Comparison of ENCODE assay signal across 22 cellular contexts in genomic region chr4:175062183-175062592, GRCh38.
"Had no signal": no experiment of that assay in that cellular context is flagged by ENCODE, and none has a peak within 500 bp of the region (broad histone marks: within the 10 kb centered on the region; RNA-seq: fewer than 3 reads in every experiment).

No MANE protein-coding gene starts in this region.

- H3K4me3 Mint-ChIP-seq: activated CD8-positive, alpha-beta memory T cell treated with anti-CD3 and anti-CD28 coated beads, Interleukin-2, amount 10 ng/mL, durations not matched to agents 7 days and 5 days; activated CD8-positive, alpha-beta T cell treated with anti-CD3 and anti-CD28 coated beads, Interleukin-2, amount 10 ng/mL, durations not matched to agents 7 days and 5 days; activated naive CD4-positive, alpha-beta T cell treated with anti-CD3 and anti-CD28 coated beads, Interleukin-2, amount 50 U/mL, for 24 hours; central memory CD8-positive, alpha-beta T cell; naive B cell; nephron progenitor cell had no signal

- H3K4me3 ChIP-seq: esophagus muscularis mucosa, pancreas, psoas muscle, spleen, thoracic aorta, upper lobe of left lung had no signal

- H3K27ac Mint-ChIP-seq: activated CD8-positive, alpha-beta memory T cell treated with anti-CD3 and anti-CD28 coated beads, Interleukin-2, amount 10 ng/mL, durations not matched to agents 7 days and 5 days; activated CD8-positive, alpha-beta T cell treated with anti-CD3 and anti-CD28 coated beads, Interleukin-2, amount 10 ng/mL, durations not matched to agents 7 days and 5 days; activated naive CD4-positive, alpha-beta T cell treated with anti-CD3 and anti-CD28 coated beads, Interleukin-2, amount 50 U/mL, for 24 hours; activated T-helper 2 cell treated with anti-CD3 and anti-CD28 coated beads, Interferon-gamma antibody, Interleukin-2, Interleukin-4, amounts not matched to agents 10 μg/mL and 5 μg/mL and 100 μg/mL, durations not matched to agents 14 hours and 24 hours and 36 hours; nephron progenitor cell had no signal

- H3K27ac ChIP-seq: esophagus muscularis mucosa, foreskin keratinocyte, pancreas, psoas muscle, spleen, thoracic aorta, upper lobe of left lung had no signal

- H3K27me3 ChIP-seq: esophagus muscularis mucosa, foreskin keratinocyte, pancreas, spleen, upper lobe of left lung had no signal

- H3K9me3 ChIP-seq: esophagus muscularis mucosa, pancreas, psoas muscle, SK-N-SH, thoracic aorta had no signal

- ATAC-seq: activated CD8-positive, alpha-beta memory T cell treated with anti-CD3 and anti-CD28 coated beads, Interleukin-2, amount 10 ng/mL, durations not matched to agents 7 days and 5 days; activated CD8-positive, alpha-beta T cell treated with anti-CD3 and anti-CD28 coated beads, Interleukin-2, amount 10 ng/mL, durations not matched to agents 7 days and 5 days; foreskin keratinocyte; left ventricle myocardium superior; pancreas; psoas muscle; stimulated activated naive CD8-positive, alpha-beta T cell treated with anti-CD3 and anti-CD28 coated beads, Interleukin-15, Interleukin-2, amounts not matched to agents 100 U/mL and 50 U/mL, for 24 hours had no signal

- H3K4me1 ChIP-seq: esophagus muscularis mucosa, foreskin keratinocyte, pancreas, psoas muscle, spleen, upper lobe of left lung had no signal

- H3K36me3 ChIP-seq: esophagus muscularis mucosa, pancreas, spleen, thoracic aorta, upper lobe of left lung had no signal

- DNase-seq: activated CD4-positive, CD25-positive, alpha-beta regulatory T cell treated with anti-CD3 and anti-CD28 coated beads, Interleukin-2, amount 50 U/mL, for 72 hours; activated CD8-positive, alpha-beta memory T cell treated with anti-CD3 and anti-CD28 coated beads, Interleukin-2, amount 10 ng/mL, durations not matched to agents 7 days and 5 days; activated CD8-positive, alpha-beta T cell treated with anti-CD3 and anti-CD28 coated beads, Interleukin-2, amount 10 ng/mL, durations not matched to agents 7 days and 5 days; activated T-cell treated with anti-CD3 and anti-CD28 coated beads, Interleukin-2, amount 50 U/mL, for 48 hours; dermis blood vessel endothelial cell; effector CD4-positive, alpha-beta T cell; foreskin keratinocyte; left ventricle myocardium superior; naive B cell; nephron progenitor cell; psoas muscle; SK-N-SH; spleen; stimulated activated naive CD8-positive, alpha-beta T cell treated with anti-CD3 and anti-CD28 coated beads, Interleukin-15, Interleukin-2, amounts not matched to agents 100 U/mL and 50 U/mL, for 24 hours; T-helper 2 cell; upper lobe of left lung had no signal

- H3K4me1 Mint-ChIP-seq: activated CD8-positive, alpha-beta memory T cell treated with anti-CD3 and anti-CD28 coated beads, Interleukin-2, amount 10 ng/mL, durations not matched to agents 7 days and 5 days; activated naive CD4-positive, alpha-beta T cell treated with anti-CD3 and anti-CD28 coated beads, Interleukin-2, amount 50 U/mL, for 24 hours; central memory CD8-positive, alpha-beta T cell; naive B cell; nephron progenitor cell had no signal

- H3K36me3 Mint-ChIP-seq: activated CD8-positive, alpha-beta memory T cell treated with anti-CD3 and anti-CD28 coated beads, Interleukin-2, amount 10 ng/mL, durations not matched to agents 7 days and 5 days; activated naive CD4-positive, alpha-beta T cell treated with anti-CD3 and anti-CD28 coated beads, Interleukin-2, amount 50 U/mL, for 24 hours; naive B cell had no signal

- H3K9me3 Mint-ChIP-seq: nephron progenitor cell had no signal
